ENCODE assay signal across 23 cellular contexts in the genomic region with DNA sequence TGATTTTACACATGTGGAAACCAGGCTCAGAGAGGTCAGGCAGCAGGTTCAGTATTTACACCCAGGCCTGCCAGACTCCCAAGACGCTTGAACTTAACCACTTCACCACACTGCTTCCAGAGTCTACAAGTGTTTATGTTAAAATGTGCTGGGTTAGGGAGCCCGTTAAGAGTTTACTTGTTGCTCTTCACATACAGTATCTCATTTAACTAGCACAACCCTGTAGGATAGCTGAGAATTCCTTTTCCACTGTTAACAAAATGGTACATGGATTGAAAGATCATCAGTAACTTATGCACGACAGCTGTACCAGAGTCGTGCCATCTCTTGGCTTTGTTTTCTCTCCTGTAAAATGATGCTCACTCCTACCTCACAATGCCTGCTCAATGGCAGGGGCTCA.
"Had no signal": no experiment of that assay in that cellular context is flagged by ENCODE, and none has a peak within 500 bp of the region (broad histone marks: within the 10 kb centered on the region; RNA-seq: fewer than 3 reads in every experiment).

No MANE protein-coding gene starts in this region.

- H3K27me3 ChIP-seq: colonic mucosa, dorsolateral prefrontal cortex, gastrocnemius medialis, upper lobe of right lung had no signal

- H3K36me3 ChIP-seq: colonic mucosa, gastrocnemius medialis, neural progenitor cell, upper lobe of right lung had no signal

- H3K9me3 ChIP-seq: colonic mucosa, gastrocnemius medialis, psoas muscle, upper lobe of right lung had no signal

- H3K4me1 ChIP-seq: colonic mucosa had no signal

- H2AFZ ChIP-seq: neural progenitor cell, parathyroid adenoma had no signal

- H3K9ac ChIP-seq: neural progenitor cell, parathyroid adenoma had no signal

- DNase-seq: activated CD4-positive, alpha-beta T cell treated with anti-CD3 and anti-CD28 coated beads for 36 hours; activated CD4-positive, CD25-positive, alpha-beta regulatory T cell; activated CD8-positive, alpha-beta memory T cell treated with anti-CD3 and anti-CD28 coated beads, Interleukin-2, amount 10 ng/mL, durations not matched to agents 7 days and 5 days; activated CD8-positive, alpha-beta T cell treated with anti-CD3 and anti-CD28 coated beads, Interleukin-2, amount 10 ng/mL, durations not matched to agents 7 days and 5 days; activated T-cell treated with anti-CD3 and anti-CD28 coated beads, Interleukin-2, amount 50 U/mL, for 48 hours; cerebellar nuclear complex; colonic mucosa; dorsolateral prefrontal cortex; effector memory CD4-positive, alpha-beta T cell; gastrocnemius medialis; glutamatergic neuron; islet precursor cell; mesendoderm; natural killer cell; occipital lobe; psoas muscle; stimulated activated CD4-positive, alpha-beta T cell treated with anti-CD3 and anti-CD28 coated beads, Interleukin-15, amount 100 ng/mL, for 24 hours; stimulated activated naive CD8-positive, alpha-beta T cell treated with anti-CD3 and anti-CD28 coated beads, Interleukin-15, Interleukin-2, amounts not matched to agents 100 U/mL and 50 U/mL, for 24 hours; T-helper 1 cell; upper lobe of right lung had no signal

- H3K27ac ChIP-seq: colonic mucosa, gastrocnemius medialis, neural progenitor cell, parathyroid adenoma, psoas muscle, upper lobe of right lung had no signal

- ATAC-seq: activated CD4-positive, alpha-beta T cell treated with anti-CD3 and anti-CD28 coated beads for 36 hours; activated CD8-positive, alpha-beta memory T cell treated with anti-CD3 and anti-CD28 coated beads, Interleukin-2, amount 10 ng/mL, durations not matched to agents 7 days and 5 days; activated CD8-positive, alpha-beta T cell treated with anti-CD3 and anti-CD28 coated beads, Interleukin-2, amount 10 ng/mL, durations not matched to agents 7 days and 5 days; gastrocnemius medialis; natural killer cell; psoas muscle; stimulated activated naive CD8-positive, alpha-beta T cell treated with anti-CD3 and anti-CD28 coated beads, Interleukin-15, Interleukin-2, amounts not matched to agents 100 U/mL and 50 U/mL, for 24 hours; upper lobe of right lung had no signal

- H3K4me2 ChIP-seq: neural progenitor cell, smooth muscle cell had no signal

- H3K79me2 ChIP-seq: parathyroid adenoma had no signal

- H3K4me3 ChIP-seq: colonic mucosa, dorsolateral prefrontal cortex, gastrocnemius medialis, neural progenitor cell, psoas muscle, smooth muscle cell, upper lobe of right lung had no signal
